ENCODE assay signal across 9 cellular contexts in the genomic region with DNA sequence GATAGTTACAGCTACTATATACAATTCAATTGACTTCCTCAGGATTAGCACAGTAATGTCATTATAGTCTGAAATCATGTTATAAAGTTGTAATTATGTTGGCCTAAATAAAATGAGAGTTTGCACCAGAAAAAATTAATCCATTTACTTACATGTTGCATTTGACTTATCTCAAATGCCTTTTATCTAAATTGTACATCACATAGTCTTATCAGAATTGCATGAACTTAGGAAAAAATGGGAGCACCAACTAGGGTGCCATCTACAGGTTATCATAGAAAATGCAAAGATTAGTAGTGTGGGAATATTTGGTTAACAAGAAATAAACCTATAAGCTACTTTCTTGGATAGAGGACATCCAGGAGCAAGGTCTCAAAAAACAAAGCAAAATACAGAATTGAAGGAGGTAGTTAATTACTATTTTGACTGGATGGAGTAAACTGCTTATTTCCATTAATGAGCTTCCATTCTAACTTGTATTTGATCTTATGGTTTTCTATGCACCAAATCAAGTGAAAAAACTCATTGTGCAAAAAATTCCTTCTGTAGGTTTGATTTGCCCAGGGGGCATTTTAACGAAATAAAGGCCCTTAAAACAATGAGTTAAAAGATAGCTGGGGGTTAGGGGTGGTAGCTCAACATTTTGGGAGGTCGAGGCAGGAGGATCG.
DNase-seq lines count a peak whose midpoint lies in the region; ATAC-seq and TF ChIP-seq lines count a peak whose summit lies in the region.
"Had no signal": no experiment of that assay in that cellular context is flagged by ENCODE, and none has a peak within 500 bp of the region (broad histone marks: within the 10 kb centered on the region; RNA-seq: fewer than 3 reads in every experiment).

No MANE protein-coding gene starts in this region.

- no peaks in the 10 kb centered on the region for H3K4me1 ChIP-seq in left lung

- H3K36me3 ChIP-seq in left lung: no peaks in the 10 kb centered on the region

- peaks cover 0 to 18% of the 10 kb centered on the region in 2 donors for H3K9me3 ChIP-seq in left lung

- TF ChIP-seq EP300 in Ishikawa (IDR thresholded peaks at IDR 0.05; ENCODE audit: borderline replicate concordance): no peak

- intact Hi-C loops in left lung (cut with DNase I): no loop called here

- no peak overlapping the region for H3K27ac ChIP-seq in C4-2B
- H3K27ac ChIP-seq in VCaP: no peak overlapping the region
- no peak overlapping the region for H3K27ac ChIP-seq in left lung

- DNase-seq in left lung: no peak
- no peak for DNase-seq in HK-2 (ENCODE audit: unreplicated experiment)
- no peak for DNase-seq in D341Med (ENCODE audit: low spot score)
- no peak for DNase-seq in occipital lobe (lab: John Stamatoyannopoulos, UW)

- TF ChIP-seq CTCF in C4-2B (conservative IDR thresholded peaks at IDR 0.05) (peak; percentile 89), VCaP (conservative IDR thresholded peaks at IDR 0.05) (peak; percentile 90), left lung (IDR thresholded peaks at IDR 0.05) (peak in 1 of 2 donors; percentile 16)

- H3K27me3 ChIP-seq in left lung: no peaks in the 10 kb centered on the region

- H3K4me3 ChIP-seq in left lung: no peak overlapping the region
- H3K4me3 ChIP-seq: lung had no signal

- ATAC-seq in left lung: peak; percentile 51
- no peak for ATAC-seq in HG03095 (IDR thresholded peaks at IDR 0.05; ENCODE audit: unreplicated experiment)

- peak; percentile 31; the same call in 1 of the 2 replicates for TF ChIP-seq RAD21 in Ishikawa (IDR thresholded peaks at IDR 0.05; ENCODE audit: low read depth)

TF ChIP-seq in Ishikawa, 13 proteins besides CTCF, POLR2A, EP300 and RAD21:
- TF ChIP-seq CEBPB (IDR thresholded peaks at IDR 0.05) (no peak), TCF12 (IDR thresholded peaks at IDR 0.05; ENCODE audit: low read depth) (no peak), ZBTB7A (IDR thresholded peaks at IDR 0.05; ENCODE audit: low read depth) (no peak), FOXM1 (IDR thresholded peaks at IDR 0.05; ENCODE audit: borderline replicate concordance, low read depth) (no peak), TAF1 (IDR thresholded peaks at IDR 0.05; ENCODE audit: low read depth) (no peak), YY1 (IDR thresholded peaks at IDR 0.05; ENCODE audit: low read depth) (no peak), CREB1 (IDR thresholded peaks at IDR 0.05; ENCODE audit: low read depth) (no peak), EGR1 (IDR thresholded peaks at IDR 0.05) (no peak), TEAD4 (IDR thresholded peaks at IDR 0.05) (no peak), NFIC (IDR thresholded peaks at IDR 0.05) (no peak)
- TF ChIP-seq, protein P1, sequence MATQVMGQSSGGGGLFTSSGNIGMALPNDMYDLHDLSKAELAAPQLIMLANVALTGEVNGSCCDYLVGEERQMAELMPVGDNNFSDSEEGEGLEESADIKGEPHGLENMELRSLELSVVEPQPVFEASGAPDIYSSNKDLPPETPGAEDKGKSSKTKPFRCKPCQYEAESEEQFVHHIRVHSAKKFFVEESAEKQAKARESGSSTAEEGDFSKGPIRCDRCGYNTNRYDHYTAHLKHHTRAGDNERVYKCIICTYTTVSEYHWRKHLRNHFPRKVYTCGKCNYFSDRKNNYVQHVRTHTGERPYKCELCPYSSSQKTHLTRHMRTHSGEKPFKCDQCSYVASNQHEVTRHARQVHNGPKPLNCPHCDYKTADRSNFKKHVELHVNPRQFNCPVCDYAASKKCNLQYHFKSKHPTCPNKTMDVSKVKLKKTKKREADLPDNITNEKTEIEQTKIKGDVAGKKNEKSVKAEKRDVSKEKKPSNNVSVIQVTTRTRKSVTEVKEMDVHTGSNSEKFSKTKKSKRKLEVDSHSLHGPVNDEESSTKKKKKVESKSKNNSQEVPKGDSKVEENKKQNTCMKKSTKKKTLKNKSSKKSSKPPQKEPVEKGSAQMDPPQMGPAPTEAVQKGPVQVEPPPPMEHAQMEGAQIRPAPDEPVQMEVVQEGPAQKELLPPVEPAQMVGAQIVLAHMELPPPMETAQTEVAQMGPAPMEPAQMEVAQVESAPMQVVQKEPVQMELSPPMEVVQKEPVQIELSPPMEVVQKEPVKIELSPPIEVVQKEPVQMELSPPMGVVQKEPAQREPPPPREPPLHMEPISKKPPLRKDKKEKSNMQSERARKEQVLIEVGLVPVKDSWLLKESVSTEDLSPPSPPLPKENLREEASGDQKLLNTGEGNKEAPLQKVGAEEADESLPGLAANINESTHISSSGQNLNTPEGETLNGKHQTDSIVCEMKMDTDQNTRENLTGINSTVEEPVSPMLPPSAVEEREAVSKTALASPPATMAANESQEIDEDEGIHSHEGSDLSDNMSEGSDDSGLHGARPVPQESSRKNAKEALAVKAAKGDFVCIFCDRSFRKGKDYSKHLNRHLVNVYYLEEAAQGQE (IDR thresholded peaks at IDR 0.05; ENCODE audit: low read depth): no peak
- TF ChIP-seq, protein P2, sequence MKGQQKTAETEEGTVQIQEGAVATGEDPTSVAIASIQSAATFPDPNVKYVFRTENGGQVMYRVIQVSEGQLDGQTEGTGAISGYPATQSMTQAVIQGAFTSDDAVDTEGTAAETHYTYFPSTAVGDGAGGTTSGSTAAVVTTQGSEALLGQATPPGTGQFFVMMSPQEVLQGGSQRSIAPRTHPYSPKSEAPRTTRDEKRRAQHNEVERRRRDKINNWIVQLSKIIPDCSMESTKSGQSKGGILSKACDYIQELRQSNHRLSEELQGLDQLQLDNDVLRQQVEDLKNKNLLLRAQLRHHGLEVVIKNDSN (IDR thresholded peaks at IDR 0.05): no peak
- TF ChIP-seq, protein P3, sequence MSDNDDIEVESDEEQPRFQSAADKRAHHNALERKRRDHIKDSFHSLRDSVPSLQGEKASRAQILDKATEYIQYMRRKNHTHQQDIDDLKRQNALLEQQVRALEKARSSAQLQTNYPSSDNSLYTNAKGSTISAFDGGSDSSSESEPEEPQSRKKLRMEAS (IDR thresholded peaks at IDR 0.05): no peak
